In the genomic region with DNA sequence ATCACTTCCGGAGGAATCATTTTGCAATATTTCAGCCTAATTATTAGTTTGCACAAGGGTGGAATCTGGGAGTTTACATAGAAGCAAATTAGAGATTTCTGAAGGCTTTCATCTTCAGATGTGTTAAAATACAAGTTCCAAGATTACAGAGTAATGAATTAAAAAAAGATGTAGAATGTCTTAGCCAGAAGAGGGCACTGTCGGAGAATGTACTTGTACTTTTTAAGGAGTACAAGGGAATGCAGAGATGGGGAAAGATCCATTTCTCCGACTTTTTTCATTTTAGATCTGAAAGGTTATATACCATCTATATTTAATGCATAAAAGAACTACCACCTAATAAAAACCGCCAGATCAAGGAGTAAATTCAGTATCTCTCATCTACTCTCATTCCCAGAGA, we compare ENCODE assay signal across 8 cellular contexts. TPM values are rescaled to one million over a fixed set of nuclear protein-coding genes. Genes with fewer than 3 reads are reported as not detected.
DNase-seq lines count a peak whose midpoint lies in the region; ATAC-seq, FAIRE-seq and TF ChIP-seq lines count a peak whose summit lies in the region.
"Had no signal": no experiment of that assay in that cellular context is flagged by ENCODE, and none has a peak within 500 bp of the region (broad histone marks: within the 10 kb centered on the region; RNA-seq: fewer than 3 reads in every experiment).

No MANE protein-coding gene starts in this region.

- H3K36me3 ChIP-seq in Loucy (ENCODE audit: insufficient read depth, low read length) (peaks cover 85% of the 10 kb centered on the region), pancreas (peaks cover 0 to 8% (median 4%) of the 10 kb centered on the region in 3 donors)

- peak; percentile 1 for DNase-seq in GM04503 (ENCODE audit: low read depth)
- peak; percentile 51 for DNase-seq in dedifferentiated amniotic fluid mesenchymal stem cell (ENCODE audit: extremely low spot score)
- no peak for DNase-seq in pancreas
- DNase-seq in stimulated activated CD4-positive, alpha-beta T cell treated with anti-CD3 and anti-CD28 coated beads, Interleukin-4, amount 100 ng/mL, for 1 hour, result no peak

- no peaks in the 10 kb centered on the region for H3F3A ChIP-seq in Loucy (ENCODE audit: low read depth)

- H3K27me3 ChIP-seq in Loucy (ENCODE audit: insufficient read depth, low read length, poor library complexity, severe bottlenecking) (no peaks in the 10 kb centered on the region), pancreas (no peaks in the 10 kb centered on the region)

- peak; percentile 64 for FAIRE-seq in pancreas (lab: Jason Lieb, UNC)

- no peak overlapping the region for H3K9ac ChIP-seq in Loucy (ENCODE audit: low read depth, low read length, poor library complexity, severe bottlenecking)

- WGBS in pancreas, 2 donors, result 63 to 70% methylated on average over 4 of the region's 4 CpGs

- peak in 3 of 4 donors; percentile 63 to 74 (median 70) for ATAC-seq in pancreas
- no peak for ATAC-seq in HG03045 (IDR thresholded peaks at IDR 0.05; ENCODE audit: unreplicated experiment)
- no peak for ATAC-seq in activated CD4-positive, CD25-positive, alpha-beta regulatory T cell treated with anti-CD3 and anti-CD28 coated beads, Interleukin-2, amount 50 U/mL, for 24 hours

- H2AFZ ChIP-seq in Loucy (ENCODE audit: low read length), result no peak overlapping the region

- H4K20me1 ChIP-seq in Loucy (ENCODE audit: insufficient read depth, low read length, poor library complexity, severe bottlenecking), result peaks cover 16% of the 10 kb centered on the region

- TF ChIP-seq CTCF in Loucy (conservative IDR thresholded peaks at IDR 0.05; ENCODE audit: low read length) (peak; percentile 70), pancreas (IDR thresholded peaks at IDR 0.05) (peak in 2 of 4 donors; percentile 11 to 18)

- H3K4me3 ChIP-seq in Loucy (ENCODE audit: low read length, poor library complexity, severe bottlenecking) (no peak overlapping the region), pancreas (no peak overlapping the region)
- H3K4me3 ChIP-seq: skin epidermis had no signal

- H3K9me3 ChIP-seq in Loucy (ENCODE audit: insufficient read depth, low read depth, low read length), result no peaks in the 10 kb centered on the region
- H3K9me3 ChIP-seq in pancreas, result no peaks in the 10 kb centered on the region

- H3K9me2 ChIP-seq in Loucy (replicated peaks; ENCODE audit: low read depth, low read length), result no peaks in the 10 kb centered on the region

- H3K4me1 ChIP-seq in Loucy (ENCODE audit: insufficient read depth, low read length, poor library complexity, severe bottlenecking) (peaks cover 17% of the 10 kb centered on the region), pancreas (peaks cover 0 to 10% (median 0%) of the 10 kb centered on the region in 3 donors)

- intact Hi-C loops in pancreas (cut with DNase I), result no loop called here

- H3K79me2 ChIP-seq in Loucy (ENCODE audit: insufficient read depth, low read length), result no peaks in the 10 kb centered on the region

- no peak overlapping the region for H3K4me2 ChIP-seq in Loucy (ENCODE audit: low read depth, low read length, poor library complexity, severe bottlenecking)

- no peak overlapping the region for H3K27ac ChIP-seq in pancreas

RNA-seq across cellular contexts. Expression of a gene that starts 43.1 kb away (rescaled TPM):
- total RNA-seq in pancreas, result 1 to 10 TPM; 2.6 to 5.4 (median 3.3) TPM
- polyA plus RNA-seq in pancreas, result 1 to 10 TPM; 2.3 to 3.9 TPM

RNA-seq across cellular contexts. Expression of a gene that starts 55.7 kb away (rescaled TPM):
- total RNA-seq in pancreas, result 10 to 100 TPM; 19.7 to 35.1 (median 25.9) TPM
- polyA plus RNA-seq in pancreas, result 10 to 100 TPM in 1 of 2 donors, 1 to 10 TPM in 1; 5.7 to 12.6 TPM

Comparison
In these comparisons a context has a peak if more than half of its experiments do, and no peak if none do; other contexts are left out.
1. DNase-seq: peak in GM04503 (single experiment) and dedifferentiated amniotic fluid mesenchymal stem cell (single experiment); none in pancreas (0 of 6) and stimulated activated CD4-positive, alpha-beta T cell treated with anti-CD3 and anti-CD28 coated beads, Interleukin-4, amount 100 ng/mL, for 1 hour (single experiment).
2. ATAC-seq: peak in pancreas (3 of 4); none in HG03045 (single experiment) and activated CD4-positive, CD25-positive, alpha-beta regulatory T cell treated with anti-CD3 and anti-CD28 coated beads, Interleukin-2, amount 50 U/mL, for 24 hours (0 of 2).